12 cellular contexts compared by ENCODE assay signal in the genomic region with DNA sequence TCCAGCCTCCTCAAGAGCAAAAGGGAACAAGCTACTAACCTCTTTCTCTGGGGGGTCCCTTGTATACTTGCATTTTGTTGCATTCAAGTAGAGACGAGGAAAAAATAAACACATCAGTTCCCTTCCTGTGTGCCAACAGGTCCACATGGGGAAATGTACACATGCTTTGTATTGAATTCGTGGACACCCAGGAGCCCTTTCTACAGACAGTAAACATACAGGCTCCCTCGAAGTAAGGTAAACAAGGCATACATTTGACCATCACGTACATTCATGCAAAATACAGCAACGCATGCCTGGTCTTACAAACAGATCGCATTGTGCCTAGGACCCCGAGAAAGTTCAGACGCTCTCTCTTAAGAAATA. TPM values are rescaled to one million over a fixed set of nuclear protein-coding genes. Genes with fewer than 3 reads are reported as not detected.
DNase-seq lines count a peak whose midpoint lies in the region; ATAC-seq lines count a peak whose summit lies in the region.
"Had no signal": no experiment of that assay in that cellular context is flagged by ENCODE, and none has a peak within 500 bp of the region (broad histone marks: within the 10 kb centered on the region; RNA-seq: fewer than 3 reads in every experiment).

No MANE protein-coding gene starts in this region.

- intact Hi-C loops in activated CD4-positive, alpha-beta T cell treated with anti-CD3 and anti-CD28 coated beads, Interleukin-2, amount 10 ng/mL, durations not matched to agents 24 days and 14 days (cut with micrococcal nuclease), result no loop called here

- H3K36me3 ChIP-seq in iPS-18a (ENCODE audit: control insufficient read depth, low read depth, low read length), result no peaks in the 10 kb centered on the region
- no peaks in the 10 kb centered on the region for H3K36me3 ChIP-seq in skeletal muscle tissue (ENCODE audit: control insufficient read depth in 3 of 3, insufficient read depth in 3 of 3, low read length in 3 of 3)

- H3K9me3 Mint-ChIP-seq in activated CD4-positive, alpha-beta T cell treated with anti-CD3 and anti-CD28 coated beads, Interleukin-2, amount 10 ng/mL, durations not matched to agents 24 days and 14 days, result no peaks in the 10 kb centered on the region

- no peak overlapping the region for H3K9ac ChIP-seq in iPS-18a (ENCODE audit: low read length)
- H3K9ac ChIP-seq in skeletal muscle tissue (ENCODE audit: low read depth in 1 of 3, low read length in 3 of 3), result peak overlapping the region; percentile 52 to 78 (median 60)

- H3K27ac ChIP-seq in iPS-18a (ENCODE audit: low read length), result no peak overlapping the region
- peak overlapping the region; percentile 71 for H3K27ac ChIP-seq in skeletal muscle tissue (ENCODE audit: low read depth, low read length)

- no peaks in the 10 kb centered on the region for H3K36me3 Mint-ChIP-seq in activated CD4-positive, alpha-beta T cell treated with anti-CD3 and anti-CD28 coated beads, Interleukin-2, amount 10 ng/mL, durations not matched to agents 24 days and 14 days (ENCODE audit: low read depth)

- H3K9me3 ChIP-seq in iPS-18a (ENCODE audit: control insufficient read depth, low read depth, low read length), result no peaks in the 10 kb centered on the region
- no peaks in the 10 kb centered on the region for H3K9me3 ChIP-seq in skeletal muscle tissue (ENCODE audit: control insufficient read depth in 3 of 3, low read length in 3 of 3)

- peaks cover 71% of the 10 kb centered on the region for H3K27me3 ChIP-seq in iPS-18a (ENCODE audit: control insufficient read depth, insufficient read depth, low read length)
- H3K27me3 ChIP-seq in skeletal muscle tissue (ENCODE audit: control insufficient read depth in 3 of 3, insufficient read depth in 3 of 3, low read length in 3 of 3), result peaks cover 0 to 3% (median 2%) of the 10 kb centered on the region in 3 donors

- H3K4me1 Mint-ChIP-seq in activated CD4-positive, alpha-beta T cell treated with anti-CD3 and anti-CD28 coated beads, Interleukin-2, amount 10 ng/mL, durations not matched to agents 24 days and 14 days, result peaks cover 7% of the 10 kb centered on the region

- peaks cover 10% of the 10 kb centered on the region for H3K4me1 ChIP-seq in iPS-18a (ENCODE audit: control insufficient read depth, low read depth, low read length)
- peaks cover 45 to 58% (median 54%) of the 10 kb centered on the region in 3 donors for H3K4me1 ChIP-seq in skeletal muscle tissue (ENCODE audit: control insufficient read depth in 3 of 3, insufficient read depth in 3 of 3, low read length in 3 of 3)

- H3K27ac Mint-ChIP-seq in activated CD4-positive, alpha-beta T cell treated with anti-CD3 and anti-CD28 coated beads, Interleukin-2, amount 10 ng/mL, durations not matched to agents 24 days and 14 days, result no peak overlapping the region

- H3K4me3 ChIP-seq in iPS-18a (ENCODE audit: low read length), result peak overlapping the region; percentile 48
- peak overlapping the region; percentile 66 to 78 (median 71) for H3K4me3 ChIP-seq in skeletal muscle tissue (ENCODE audit: low read length in 3 of 3)

- peak overlapping the region; percentile 47 for H3K4me3 Mint-ChIP-seq in activated CD4-positive, alpha-beta T cell treated with anti-CD3 and anti-CD28 coated beads, Interleukin-2, amount 10 ng/mL, durations not matched to agents 24 days and 14 days

- H3K27me3 Mint-ChIP-seq in activated CD4-positive, alpha-beta T cell treated with anti-CD3 and anti-CD28 coated beads, Interleukin-2, amount 10 ng/mL, durations not matched to agents 24 days and 14 days, result peaks cover 66% of the 10 kb centered on the region

- no peak for DNase-seq in activated CD4-positive, alpha-beta T cell treated with anti-CD3 and anti-CD28 coated beads, Interleukin-2, amount 10 ng/mL, durations not matched to agents 24 days and 14 days
- no peak for DNase-seq in activated CD4-positive, alpha-beta T cell treated with anti-CD3 and anti-CD28 coated beads for 4 hours
- DNase-seq in NCI-H748 treated with DMSO at 0.1 percent for 48 hours (lab: John Stamatoyannopoulos, UW), result peak; percentile 66
- no peak for DNase-seq in mucosa of gallbladder (ENCODE audit: low spot score)
- no peak for DNase-seq in stimulated activated CD4-positive, alpha-beta T cell treated with anti-CD3 and anti-CD28 coated beads, Interleukin-4, amount 100 ng/mL, for 24 hours
- DNase-seq: activated naive CD4-positive, alpha-beta T cell treated with Interleukin-2 at 50 U/mL for 16 hours; effector CD8-positive, alpha-beta T cell; OCI-M1 had no signal

- no peak for ATAC-seq in GM19463 (IDR thresholded peaks at IDR 0.05; ENCODE audit: unreplicated experiment)
- ATAC-seq: HCT116 had no signal

RNA-seq across cellular contexts. Expression of a gene that starts 1.1 kb away (rescaled TPM):
- 0.07 TPM in 1 of 2 replicates, not detected in the other for total RNA-seq in activated CD4-positive, alpha-beta T cell treated with anti-CD3 and anti-CD28 coated beads, Interleukin-2, amount 10 ng/mL, durations not matched to agents 24 days and 14 days
- 1.0 TPM for total RNA-seq in skeletal muscle tissue
- 8.7 TPM for total RNA-seq in mucosa of gallbladder
